25 cellular contexts compared by ENCODE assay signal in genomic region chr3:13463618-13464400, GRCh38. TPM values are rescaled to one million over a fixed set of nuclear protein-coding genes. Genes with fewer than 3 reads are reported as not detected.
DNase-seq lines count a peak whose midpoint lies in the region; FAIRE-seq and TF ChIP-seq lines count a peak whose summit lies in the region.
"Had no signal": no experiment of that assay in that cellular context is flagged by ENCODE, and none has a peak within 500 bp of the region (broad histone marks: within the 10 kb centered on the region; RNA-seq: fewer than 3 reads in every experiment).

No MANE protein-coding gene starts in this region.

- no peak overlapping the region for H3K4me2 ChIP-seq in neuronal stem cell (ENCODE audit: insufficient read depth, low read length, poor library complexity, severe bottlenecking)
- H3K4me2 ChIP-seq: SK-N-SH had no signal

- H3K4me3 ChIP-seq in bronchial epithelial cell (ENCODE audit: low read depth, low read length) (no peak overlapping the region), neuronal stem cell (ENCODE audit: low read length in 2 of 2) (no peak overlapping the region)
- H3K4me3 ChIP-seq: BLaER1 treated with 17β-estradiol and CSF1 and Interleukin-3, amounts not matched to agents 10 nM and 100 nM; GM12878 had no signal

- peaks cover 1 to 3% of the 10 kb centered on the region in 2 donors for H3K4me1 ChIP-seq in neuronal stem cell (ENCODE audit: control insufficient read depth in 2 of 2, insufficient read depth in 1 of 2, low read depth in 1 of 2, low read length in 2 of 2)

- H4K91ac ChIP-seq in neuronal stem cell (ENCODE audit: low read depth, low read length, poor library complexity): no peak overlapping the region

- no peaks in the 10 kb centered on the region for H3K9me3 ChIP-seq in neuronal stem cell (replicated peaks in 1 of 2; ENCODE audit: control insufficient read depth in 2 of 2, insufficient read depth in 1 of 2, low read depth in 1 of 2, low read length in 2 of 2)
- H3K9me3 ChIP-seq: BLaER1 treated with 17β-estradiol and CSF1 and Interleukin-3, amounts not matched to agents 10 nM and 100 nM; SK-N-SH had no signal

- H3K27me3 ChIP-seq in bronchial epithelial cell (ENCODE audit: control insufficient read depth, insufficient read depth, low read length) (peaks cover 2% of the 10 kb centered on the region), neuronal stem cell (ENCODE audit: control insufficient read depth in 3 of 3, insufficient read depth in 3 of 3, low read depth in 1 of 3, low read length in 3 of 3) (peaks cover 0 to 36% (median 0%) of the 10 kb centered on the region in 3 experiments)
- H3K27me3 ChIP-seq: BLaER1 treated with 17β-estradiol and CSF1 and Interleukin-3, amounts not matched to agents 10 nM and 100 nM had no signal

- H2BK15ac ChIP-seq in neuronal stem cell (ENCODE audit: low read length): peak overlapping the region; percentile 1

- peak; percentile 15 for DNase-seq in bronchial epithelial cell (ENCODE audit: low read depth)
- DNase-seq in globus pallidus (ENCODE audit: low spot score): peak; percentile 74
- no peak for DNase-seq in neuronal stem cell (ENCODE audit: low spot score)
- DNase-seq in substantia nigra (lab: John Stamatoyannopoulos, UW): peak in 23 of 49 donors; percentile 9 to 73 (median 37)
- DNase-seq in occipital lobe (lab: John Stamatoyannopoulos, UW): no peak
- no peak for DNase-seq in activated T-cell treated with anti-CD3 and anti-CD28 coated beads, Interleukin-2, amount 50 U/mL, for 48 hours
- no peak for DNase-seq in GM12891 (ENCODE audit: insufficient read length, low spot score)
- DNase-seq in NCI-H2196 (lab: John Stamatoyannopoulos, UW; ENCODE audit: unreplicated experiment): no peak
- DNase-seq: Calu3; CD8-positive, alpha-beta T cell; DMS53; EL; GOT3; NCI-H1105; NCI-H1694 treated with DMSO at 0.1 percent for 48 hours; NCI-H2107; NCI-H226; NCI-H524; NCI-H82; SHP77; SK-N-SH had no signal

- no peak overlapping the region for H3K27ac ChIP-seq in neuronal stem cell (replicated peaks; ENCODE audit: low read length)
- H3K27ac ChIP-seq in substantia nigra (ENCODE audit: low read depth, low read length, poor library complexity, severe bottlenecking): peak overlapping the region; percentile 52
- H3K27ac ChIP-seq: BLaER1 treated with 17β-estradiol and CSF1 and Interleukin-3, amounts not matched to agents 10 nM and 100 nM had no signal

- H3K79me1 ChIP-seq in neuronal stem cell (ENCODE audit: low read depth, low read length): no peaks in the 10 kb centered on the region

- no peak overlapping the region for H2AK5ac ChIP-seq in neuronal stem cell (ENCODE audit: low read depth, low read length)

- H3K36me3 ChIP-seq in bronchial epithelial cell (ENCODE audit: control insufficient read depth, insufficient read depth, low read length) (no peaks in the 10 kb centered on the region), neuronal stem cell (replicated peaks in 1 of 2; ENCODE audit: control insufficient read depth in 2 of 2, insufficient read depth in 2 of 2, low read length in 2 of 2) (no peaks in the 10 kb centered on the region)
- H3K36me3 ChIP-seq: BLaER1 treated with 17β-estradiol and CSF1 and Interleukin-3, amounts not matched to agents 10 nM and 100 nM had no signal

- no CpG with 5 or more reads among the region's 11 CpGs for WGBS in neuronal stem cell (ENCODE audit: extremely low coverage in 2 of 2, insufficient read length in 2 of 2, insufficient replicate concordance in 1 of 2), 2 donors

- no peak overlapping the region for H2BK120ac ChIP-seq in neuronal stem cell (ENCODE audit: low read depth, low read length)

- no peak overlapping the region for H3K23ac ChIP-seq in neuronal stem cell (ENCODE audit: low read depth, low read length, poor library complexity)

- no peak overlapping the region for H3K4ac ChIP-seq in neuronal stem cell (ENCODE audit: low read length)

- peak overlapping the region; percentile 25 for H2AFZ ChIP-seq in neuronal stem cell (ENCODE audit: low read length)

- FAIRE-seq in bronchial epithelial cell (lab: Jason Lieb, UNC) (no peak), GM12891 (lab: Jason Lieb, UNC) (no peak)
- FAIRE-seq: GM12878, HTR-8/SVneo had no signal

- TF ChIP-seq CTCF in bronchial epithelial cell (IDR thresholded peaks at IDR 0.05; ENCODE audit: insufficient read depth, low read length, severe bottlenecking): no peak

- no peak overlapping the region for H2BK5ac ChIP-seq in neuronal stem cell (ENCODE audit: low read length)

- H3K9ac ChIP-seq in neuronal stem cell (ENCODE audit: low read depth, low read length, poor library complexity): no peak overlapping the region
- H3K9ac ChIP-seq: BLaER1 treated with 17β-estradiol and CSF1 and Interleukin-3, amounts not matched to agents 10 nM and 100 nM; SK-N-SH had no signal

- no peak for TF ChIP-seq POLR2A in GM12891 (IDR thresholded peaks at IDR 0.05; ENCODE audit: low read depth, low read length)

- no peak overlapping the region for H3K18ac ChIP-seq in neuronal stem cell (ENCODE audit: low read length)

- no peak overlapping the region for H2BK12ac ChIP-seq in neuronal stem cell (ENCODE audit: low read length)

- H3K14ac ChIP-seq in neuronal stem cell (ENCODE audit: low read length): peak overlapping the region; percentile 10

- no peak overlapping the region for H4K8ac ChIP-seq in neuronal stem cell (ENCODE audit: low read depth, low read length)

TF ChIP-seq in GM12891, 5 proteins besides CTCF, POLR2A, EP300 and RAD21:
- no peak for TF ChIP-seq POU2F2 (IDR thresholded peaks at IDR 0.05; ENCODE audit: low read depth, low read length)
- no peak for TF ChIP-seq PAX5 (IDR thresholded peaks at IDR 0.05; ENCODE audit: insufficient read depth, low read length, severe bottlenecking)
- TF ChIP-seq SPI1 (IDR thresholded peaks at IDR 0.05; ENCODE audit: low read depth, low read length): no peak
- no peak for TF ChIP-seq POLR2AphosphoS5 (IDR thresholded peaks at IDR 0.05; ENCODE audit: low read depth, low read length)
- no peak for TF ChIP-seq TAF1 (IDR thresholded peaks at IDR 0.05; ENCODE audit: low read depth, low read length)

RNA-seq across cellular contexts. Expression of gene HDAC11, which starts 16.3 kb away (rescaled TPM):
- total RNA-seq in bronchial epithelial cell: 19.7 and 26.6 TPM in 2 replicates
- polyA plus RNA-seq in neuronal stem cell (2013, experiment 1 of 2): 7.3 TPM
- 7.6 TPM for polyA plus RNA-seq in neuronal stem cell (2013, experiment 2 of 2)
- 12.6 TPM for total RNA-seq in occipital lobe
- 0.94 TPM for polyA plus RNA-seq in GM12891 (2012; ENCODE audit: low read depth, missing spikeins)

RNA-seq across cellular contexts. Expression of gene NUP210, which starts 43.7 kb away (rescaled TPM):
- total RNA-seq in bronchial epithelial cell (under 0.01 TPM in 1 of 2 replicates, not detected in the other), occipital lobe (7.5 TPM)
- 35.4 TPM for polyA plus RNA-seq in neuronal stem cell (2013, experiment 1 of 2)
- 35.8 TPM for polyA plus RNA-seq in neuronal stem cell (2013, experiment 2 of 2)
- polyA plus RNA-seq in GM12891 (2012; ENCODE audit: low read depth, missing spikeins): 43.7 TPM
- total RNA-seq: LHCN-M2 had no signal

Comparison
In these comparisons a context has a peak if more than half of its experiments do, and no peak if none do; other contexts are left out.
1. DNase-seq: peak in bronchial epithelial cell (single experiment) and globus pallidus (single experiment); none in neuronal stem cell (single experiment), occipital lobe (single experiment), activated T-cell treated with anti-CD3 and anti-CD28 coated beads, Interleukin-2, amount 50 U/mL, for 48 hours (0 of 2), GM12891 (single experiment) and NCI-H2196 (single experiment).